Comparison of ENCODE assay signal across 28 cellular contexts in the genomic region with DNA sequence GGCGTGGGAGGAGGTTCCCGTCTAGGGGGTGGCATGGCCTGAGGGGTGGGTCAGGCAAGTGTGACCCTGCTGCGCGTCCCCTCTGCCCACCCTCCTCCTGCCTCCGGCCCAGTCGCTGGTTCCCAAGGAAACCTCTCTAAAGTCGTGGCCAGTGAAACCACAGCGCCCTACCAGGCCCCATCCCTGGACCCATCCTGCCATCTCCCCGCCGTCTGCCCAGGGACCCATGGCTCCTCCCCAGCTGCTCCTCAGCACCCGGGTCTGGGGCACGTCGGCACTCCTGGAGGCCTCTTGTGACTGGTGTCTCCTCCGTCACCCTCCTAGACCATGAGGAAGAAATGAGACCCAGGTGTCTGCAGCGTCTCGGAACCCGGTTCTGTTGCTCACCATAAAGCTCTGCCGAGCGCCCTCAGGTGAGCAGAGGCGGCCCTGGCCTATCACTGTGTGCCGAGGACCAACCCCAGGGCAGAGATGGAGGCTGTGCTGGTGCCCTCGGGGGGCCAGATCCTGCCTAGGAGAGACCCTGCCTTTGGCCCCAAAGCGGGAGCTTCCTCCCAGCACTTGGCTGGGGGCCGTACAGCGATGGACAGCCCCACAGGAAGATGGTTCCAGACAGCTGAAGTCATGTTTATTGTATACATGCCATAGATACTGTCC.
A peak's percentile ranks its signal among the peaks of the same experiment; 100 is the strongest.
DNase-seq lines count a peak whose midpoint lies in the region; ATAC-seq and TF ChIP-seq lines count a peak whose summit lies in the region.
"Had no signal": no experiment of that assay in that cellular context is flagged by ENCODE, and none has a peak within 500 bp of the region (broad histone marks: within the 10 kb centered on the region; RNA-seq: fewer than 3 reads in every experiment).

No MANE protein-coding gene starts in this region.

- H3K4me3 ChIP-seq in SJCRH30 (no peak overlapping the region), lung (no peak overlapping the region), spleen (no peak overlapping the region), thyroid gland (replicated peaks in 1 of 3) (no peak overlapping the region)
- H3K4me3 ChIP-seq: dorsolateral prefrontal cortex, pancreas, PC-9, right atrium auricular region, transverse colon had no signal

- H3K27ac ChIP-seq in SJCRH30 (no peak overlapping the region), lung (ENCODE audit: low read depth in 1 of 2, low read length in 1 of 2) (no peak overlapping the region), spleen (no peak overlapping the region), thyroid gland (no peak overlapping the region)
- H3K27ac ChIP-seq: dorsolateral prefrontal cortex, pancreas, PC-9, right atrium auricular region, transverse colon had no signal

- intact Hi-C loops in spleen (cut with DNase I; ENCODE audit: low total_unique reads): no loop called here
- intact Hi-C loops in thyroid gland (cut with DNase I): no loop called here

- H3K4me1 ChIP-seq in SJCRH30: peaks cover 7% of the 10 kb centered on the region; the same call in 1 of the 2 replicates
- H3K4me1 ChIP-seq in lung (ENCODE audit: control insufficient read depth in 2 of 2, insufficient read depth in 2 of 2, low read length in 2 of 2): no peaks in the 10 kb centered on the region
- peaks cover 0 to 12% (median 6%) of the 10 kb centered on the region in 6 donors for H3K4me1 ChIP-seq in spleen
- H3K4me1 ChIP-seq in thyroid gland: no peaks in the 10 kb centered on the region
- H3K4me1 ChIP-seq: Caco-2, pancreas, right atrium auricular region, transverse colon had no signal

- DNase-seq in D341Med (ENCODE audit: low spot score) (peak; percentile 10), SJCRH30 (peak; percentile 2 to 65), lung (ENCODE audit: low spot score) (peak; percentile 19), spleen (peak; percentile 67), inferior parietal cortex (ENCODE audit: extremely low spot score) (no peak), thyroid gland (no peak), activated gamma-delta T cell treated with Interleukin-2 at 50 U/mL for 16 hours (no peak)
- DNase-seq: activated CD4-positive, alpha-beta T cell treated with anti-CD3 and anti-CD28 coated beads for 1 hour; activated naive CD4-positive, alpha-beta T cell treated with anti-CD3 and anti-CD28 coated beads, Interleukin-2, amount 10 ng/mL, durations not matched to agents 7 days and 5 days; C1 segment of cervical spinal cord; Caco-2; cerebellar nuclear complex; GDM1; left colon; MM.1S; NCI-H1105 treated with DMSO at 0.1 percent for 48 hours; NCI-H187 treated with DMSO at 0.1 percent for 48 hours; NCI-H2171 treated with DMSO at 0.1 percent for 48 hours; NCI-H510A treated with DMSO at 0.1 percent for 48 hours; nephron progenitor cell; PC-9; stimulated activated CD4-positive, alpha-beta T cell treated with anti-CD3 and anti-CD28 coated beads, Interleukin-4, amount 100 ng/mL, for 1 hour; transverse colon had no signal

- no peaks in the 10 kb centered on the region for H3K27me3 ChIP-seq in SJCRH30
- no peaks in the 10 kb centered on the region for H3K27me3 ChIP-seq in lung (ENCODE audit: control insufficient read depth, insufficient read depth)
- H3K27me3 ChIP-seq in spleen (replicated peaks in 1 of 7): peaks cover 0 to 39% (median 0%) of the 10 kb centered on the region in 7 donors
- H3K27me3 ChIP-seq in thyroid gland: no peaks in the 10 kb centered on the region
- H3K27me3 ChIP-seq: pancreas, right atrium auricular region, transverse colon had no signal

- WGBS in lung, 2 donors: 89 to 92% methylated on average over 25 of the region's 25 CpGs
- 86 to 94% (median 89%) methylated on average over 16 to 25 of the region's 25 CpGs for WGBS in spleen, 5 donors
- WGBS in thyroid gland, 2 donors: 86 to 90% methylated on average over 18 to 23 of the region's 25 CpGs

- TF ChIP-seq POLR2A in spleen (IDR thresholded peaks at IDR 0.05) (no peak), thyroid gland (IDR thresholded peaks at IDR 0.05) (no peak)

- H3K9me3 ChIP-seq in SJCRH30 (replicated peaks) (no peaks in the 10 kb centered on the region), lung (ENCODE audit: control insufficient read depth in 2 of 2, insufficient read depth in 1 of 2, low read length in 1 of 2) (peaks cover 0 to 2% of the 10 kb centered on the region in 2 donors), spleen (no peaks in the 10 kb centered on the region), thyroid gland (no peaks in the 10 kb centered on the region)
- H3K9me3 ChIP-seq: Caco-2, pancreas, right atrium auricular region, transverse colon had no signal

- no peak for ATAC-seq in lung (ENCODE audit: insufficient read depth, low FRiP score)
- ATAC-seq: HepG2, left colon, pancreas, Right ventricle myocardium inferior had no signal

- TF ChIP-seq CTCF in lung (IDR thresholded peaks at IDR 0.05; ENCODE audit: control extremely low read depth, extremely low read depth): no peak
- no peak for TF ChIP-seq CTCF in spleen (IDR thresholded peaks at IDR 0.05 in 8 of 11, conservative IDR thresholded peaks at IDR 0.05 in 3 of 11)
- no peak for TF ChIP-seq CTCF in thyroid gland (IDR thresholded peaks at IDR 0.05)

- H3K36me3 ChIP-seq in SJCRH30 (no peaks in the 10 kb centered on the region), lung (ENCODE audit: control insufficient read depth in 2 of 2, insufficient read depth in 2 of 2, low read length in 2 of 2) (no peaks in the 10 kb centered on the region), spleen (no peaks in the 10 kb centered on the region), thyroid gland (no peaks in the 10 kb centered on the region)
- H3K36me3 ChIP-seq: pancreas, right atrium auricular region, transverse colon had no signal

Comparison
In these comparisons a context has a peak if more than half of its experiments do, and no peak if none do; other contexts are left out.
1. DNase-seq: peak in D341Med (single experiment), SJCRH30 (2 of 2), lung (single experiment) and spleen (single experiment); none in inferior parietal cortex (single experiment), thyroid gland (0 of 2) and activated gamma-delta T cell treated with Interleukin-2 at 50 U/mL for 16 hours (single experiment).